Comparison of ENCODE assay signal across 16 cellular contexts in the genomic region with DNA sequence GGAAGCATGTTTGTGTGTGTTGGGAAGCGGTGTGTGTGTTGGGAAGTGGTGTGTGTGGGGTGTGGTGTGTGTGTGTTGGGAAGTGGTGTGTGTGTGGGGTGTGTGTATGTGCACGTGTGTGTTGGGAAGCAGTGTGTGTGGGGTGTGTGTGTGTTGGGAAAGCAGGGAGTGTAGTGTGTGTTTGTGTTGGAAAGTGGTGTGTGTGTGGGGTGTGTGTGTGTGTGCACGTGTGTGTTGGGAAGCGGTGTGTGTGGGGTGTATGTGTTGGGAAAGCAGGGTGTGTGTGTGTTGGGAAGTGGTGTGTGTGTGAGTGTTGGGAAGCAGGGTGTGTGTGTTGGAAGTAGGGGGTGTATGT. TPM values are rescaled to one million over a fixed set of nuclear protein-coding genes. Genes with fewer than 3 reads are reported as not detected.
A peak's percentile ranks its signal among the peaks of the same experiment; 100 is the strongest.
DNase-seq lines count a peak whose midpoint lies in the region; ATAC-seq, FAIRE-seq and TF ChIP-seq lines count a peak whose summit lies in the region.
"Had no signal": no experiment of that assay in that cellular context is flagged by ENCODE, and none has a peak within 500 bp of the region (broad histone marks: within the 10 kb centered on the region; RNA-seq: fewer than 3 reads in every experiment).

No MANE protein-coding gene starts in this region.

- peak overlapping the region; percentile 33 for H3K27ac Mint-ChIP-seq in T-helper 1 cell treated with Interleukin-12 subunit alpha and Interleukin-12 subunit beta and Interleukin-4 antibody, amounts not matched to agents 30 μg/mL and 1 μg/mL, for 36 hours
- H3K27ac Mint-ChIP-seq in H9 (no peak overlapping the region), natural killer cell (peak overlapping the region in 1 of 2 donors; percentile 59)
- H3K27ac Mint-ChIP-seq: type B pancreatic cell had no signal

- no peak overlapping the region for H3K18ac ChIP-seq in H9 (ENCODE audit: insufficient read length, low read depth, low read length)

- no peaks in the 10 kb centered on the region for H3K4me1 ChIP-seq in H9 (ENCODE audit: insufficient read depth, low read length)
- peaks cover 43% of the 10 kb centered on the region for H3K4me1 ChIP-seq in GM12878 (ENCODE audit: control insufficient read depth, insufficient read depth, low read length)
- H3K4me1 ChIP-seq in esophagus squamous epithelium, result peaks cover 25 to 50% (median 33%) of the 10 kb centered on the region in 3 donors

- H3K4me3 ChIP-seq in GM12878, result no peak overlapping the region
- H3K4me3 ChIP-seq in WERI-Rb-1 (ENCODE audit: low read depth, low read length), result no peak overlapping the region
- H3K4me3 ChIP-seq in esophagus squamous epithelium, result no peak overlapping the region

- no peak overlapping the region for H3K27ac ChIP-seq in H9 (ENCODE audit: insufficient read length, low read depth, low read length)
- no peak overlapping the region for H3K27ac ChIP-seq in GM12878 (ENCODE audit: control insufficient read depth, insufficient read depth)
- no peak overlapping the region for H3K27ac ChIP-seq in WERI-Rb-1
- H3K27ac ChIP-seq in esophagus squamous epithelium, result no peak overlapping the region
- H3K27ac ChIP-seq: 22Rv1 had no signal

- peaks cover 6% of the 10 kb centered on the region for H3K23me2 ChIP-seq in H9 (ENCODE audit: insufficient read length, low read depth, low read length, poor library complexity, severe bottlenecking)

- peak overlapping the region; percentile 12 for H4K8ac ChIP-seq in H9 (replicated peaks; ENCODE audit: insufficient read length, low read depth, low read length)

- H3K9ac ChIP-seq in H9 (ENCODE audit: extremely low read depth, insufficient read length, low read length) (no peak overlapping the region), GM12878 (ENCODE audit: control insufficient read depth, insufficient read depth, low read length) (no peak overlapping the region)

- H3K9me3 Mint-ChIP-seq in T-helper 1 cell treated with Interleukin-12 subunit alpha and Interleukin-12 subunit beta and Interleukin-4 antibody, amounts not matched to agents 30 μg/mL and 1 μg/mL, for 36 hours, result no peaks in the 10 kb centered on the region
- no peaks in the 10 kb centered on the region; a peak in 2 of 5 replicates for H3K9me3 Mint-ChIP-seq in H9
- H3K9me3 Mint-ChIP-seq in natural killer cell, result no peaks in the 10 kb centered on the region
- H3K9me3 Mint-ChIP-seq: type B pancreatic cell had no signal

- peaks cover 47% of the 10 kb centered on the region for H3K4me1 Mint-ChIP-seq in T-helper 1 cell treated with Interleukin-12 subunit alpha and Interleukin-12 subunit beta and Interleukin-4 antibody, amounts not matched to agents 30 μg/mL and 1 μg/mL, for 36 hours (ENCODE audit: low read depth)
- peaks cover 9 to 11% of the 10 kb centered on the region in 2 experiments for H3K4me1 Mint-ChIP-seq in H9
- H3K4me1 Mint-ChIP-seq in natural killer cell, result peaks cover 34 to 40% of the 10 kb centered on the region in 2 donors

- RAD21 ChIA-PET in GM12878 (lab: Charles Lee; ENCODE audit: unreplicated experiment), result no interaction called here

- CTCF ChIA-PET in GM12878 (lab: Yijun Ruan, JAX), result interaction anchor here (1.9 kb wide), 1 partner anchor 28 kb away, joined by 5 read pairs; no protein-coding TSS in a partner anchor

- H4K91ac ChIP-seq in H9 (ENCODE audit: insufficient read length, low read depth, low read length), result no peak overlapping the region

- no TSS peak for BruUV-seq in GM12878 (replicated peaks; lab: Mats Ljungman, UMichigan)

- no peak overlapping the region for H3K14ac ChIP-seq in H9 (ENCODE audit: insufficient read depth, low read length)

- no peak overlapping the region for H2AK5ac ChIP-seq in H9 (ENCODE audit: insufficient read length, low read length)

- H3K4me2 ChIP-seq in H9 (ENCODE audit: insufficient read depth, insufficient read length, low read length), result peak overlapping the region; percentile 40
- H3K4me2 ChIP-seq in GM12878 (ENCODE audit: control insufficient read depth, insufficient read depth), result peak overlapping the region; percentile 100; the same call in 1 of the 2 replicates

- no peak overlapping the region for H3K56ac ChIP-seq in H9 (ENCODE audit: insufficient read length, low read depth, low read length)

- TF ChIP-seq POLR2A in GM12878 (IDR thresholded peaks at IDR 0.05; ENCODE audit: low read depth, low read length) (no peak), esophagus squamous epithelium (IDR thresholded peaks at IDR 0.05) (no peak)

- H2BK20ac ChIP-seq in H9 (ENCODE audit: low read depth, low read length, poor library complexity, severe bottlenecking), result no peak overlapping the region

- FAIRE-seq in GM12878 (lab: Jason Lieb, UNC), result peak; percentile 62

- H3T11ph ChIP-seq in H9 (ENCODE audit: low read length), result no peak overlapping the region

- H3K79me2 ChIP-seq in H9 (ENCODE audit: insufficient read depth, low read length) (no peaks in the 10 kb centered on the region), GM12878 (ENCODE audit: control insufficient read depth, insufficient read depth, low read length) (peaks cover 40% of the 10 kb centered on the region)

- no peak for ATAC-seq in GM12878
- ATAC-seq in natural killer cell, result no peak

- H3K27me3 ChIP-seq in H9 (ENCODE audit: insufficient read depth, low read length) (peaks cover 8% of the 10 kb centered on the region; the same call in 1 of the 2 replicates), GM12878 (replicated peaks in 1 of 2; ENCODE audit: control insufficient read depth in 2 of 2, insufficient read depth in 2 of 2, low read length in 1 of 2) (no peaks in the 10 kb centered on the region), WERI-Rb-1 (ENCODE audit: insufficient read depth, low read depth, severe bottlenecking) (no peaks in the 10 kb centered on the region), esophagus squamous epithelium (no peaks in the 10 kb centered on the region)

- in situ Hi-C loops in GM12878 (cut with MboI), result no loop called here

- H3K36me3 Mint-ChIP-seq in T-helper 1 cell treated with Interleukin-12 subunit alpha and Interleukin-12 subunit beta and Interleukin-4 antibody, amounts not matched to agents 30 μg/mL and 1 μg/mL, for 36 hours (ENCODE audit: low read depth), result peaks cover 8% of the 10 kb centered on the region
- H3K36me3 Mint-ChIP-seq in H9 (ENCODE audit: insufficient read depth in 1 of 3, low read depth in 3 of 3), result no peaks in the 10 kb centered on the region
- no peaks in the 10 kb centered on the region for H3K36me3 Mint-ChIP-seq in natural killer cell
- H3K36me3 Mint-ChIP-seq: type B pancreatic cell had no signal

- DNase-seq in T-helper 1 cell (no peak), H9 (no peak), GM12878 (ENCODE audit: low read depth, low spot score) (no peak), natural killer cell (no peak), WERI-Rb-1 (no peak), esophagus squamous epithelium (lab: John Stamatoyannopoulos, UW) (no peak), cerebellar nuclear complex (lab: John Stamatoyannopoulos, UW) (no peak)
- DNase-seq: erythroblast, NCI-H2107 had no signal

- H3K27me3 Mint-ChIP-seq in T-helper 1 cell treated with Interleukin-12 subunit alpha and Interleukin-12 subunit beta and Interleukin-4 antibody, amounts not matched to agents 30 μg/mL and 1 μg/mL, for 36 hours (ENCODE audit: low read depth), result peaks cover 17% of the 10 kb centered on the region
- H3K27me3 Mint-ChIP-seq in H9 (ENCODE audit: low read depth), result peaks cover 50% of the 10 kb centered on the region
- peaks cover 0 to 19% of the 10 kb centered on the region in 2 donors for H3K27me3 Mint-ChIP-seq in natural killer cell (ENCODE audit: low read depth in 2 of 2)

- H3K9me3 ChIP-seq in H9 (ENCODE audit: control insufficient read depth, low read depth, low read length) (no peaks in the 10 kb centered on the region), GM12878 (replicated peaks; ENCODE audit: control insufficient read depth, insufficient read depth, low read length) (no peaks in the 10 kb centered on the region), WERI-Rb-1 (ENCODE audit: severe bottlenecking) (no peaks in the 10 kb centered on the region), esophagus squamous epithelium (no peaks in the 10 kb centered on the region)
- H3K9me3 ChIP-seq: heart left ventricle had no signal

- H2BK5ac ChIP-seq in H9 (ENCODE audit: insufficient read length, low read length), result no peak overlapping the region

- intact Hi-C loops in GM12878 (cut with micrococcal nuclease; ENCODE audit: unreplicated experiment), result no loop called here
- intact Hi-C loops in natural killer cell (cut with micrococcal nuclease), result no loop called here
- intact Hi-C loops in esophagus squamous epithelium (cut with DNase I), result no loop called here

- TF ChIP-seq RAD21 in GM12878 (IDR thresholded peaks at IDR 0.05; ENCODE audit: insufficient read depth, low read depth, low read length), result no peak

- no peak overlapping the region for H2BK15ac ChIP-seq in H9 (ENCODE audit: low read depth, low read length)

- H4K5ac ChIP-seq in H9 (ENCODE audit: insufficient read length, low read depth, low read length), result no peak overlapping the region

- H2BK120ac ChIP-seq in H9 (ENCODE audit: low read depth, low read length, poor library complexity, severe bottlenecking), result no peak overlapping the region

- H3K4ac ChIP-seq in H9 (ENCODE audit: low read depth, low read length), result no peak overlapping the region

- H4K20me1 ChIP-seq in H9 (ENCODE audit: control insufficient read depth, insufficient read depth, insufficient read length) (no peaks in the 10 kb centered on the region), GM12878 (ENCODE audit: control insufficient read depth, insufficient read depth) (no peaks in the 10 kb centered on the region)

- no peak for TF ChIP-seq EP300 in GM12878 (IDR thresholded peaks at IDR 0.05; ENCODE audit: borderline replicate concordance in 1 of 2, control insufficient read depth in 1 of 2, low read depth in 2 of 2, low read length in 2 of 2)

- H3K36me3 ChIP-seq in GM12878 (ENCODE audit: control insufficient read depth in 2 of 2, insufficient read depth in 2 of 2, low read length in 1 of 2) (no peaks in the 10 kb centered on the region), WERI-Rb-1 (no peaks in the 10 kb centered on the region), esophagus squamous epithelium (no peaks in the 10 kb centered on the region)
- H3K36me3 ChIP-seq: heart left ventricle had no signal

- no peaks in the 10 kb centered on the region for H3K79me1 ChIP-seq in H9 (ENCODE audit: insufficient read depth, low read depth, low read length, poor library complexity, severe bottlenecking)

- 100% methylated on average over 4 of the region's 4 CpGs for WGBS in H9 (ENCODE audit: extremely low coverage, insufficient read length, low lambda C conversion rate)
- WGBS in GM12878 (ENCODE audit: insufficient coverage, insufficient replicate concordance, low lambda C conversion rate, missing lambda C conversion rate), result 94% methylated on average over 4 of the region's 4 CpGs
- 80 to 82% methylated on average over 4 of the region's 4 CpGs for WGBS in esophagus squamous epithelium, 2 donors

- H2AFZ ChIP-seq in H9 (ENCODE audit: low read length) (no peak overlapping the region), GM12878 (ENCODE audit: control insufficient read depth, low read depth, low read length) (no peak overlapping the region)

- POLR2A ChIA-PET in GM12878 (lab: Charles Lee), result no interaction called here

- TF ChIP-seq CTCF in H9 (conservative IDR thresholded peaks at IDR 0.05), result no peak
- TF ChIP-seq CTCF in GM12878 (IDR thresholded peaks at IDR 0.05 in 2 of 3, conservative IDR thresholded peaks at IDR 0.05 in 1 of 3; ENCODE audit: control insufficient read depth in 2 of 3, extremely low read depth in 1 of 3, insufficient read depth in 1 of 3, low read depth in 3 of 3, low read length in 3 of 3), result no peak
- no peak for TF ChIP-seq CTCF in natural killer cell (IDR thresholded peaks at IDR 0.05)
- no peak for TF ChIP-seq CTCF in WERI-Rb-1 (IDR thresholded peaks at IDR 0.05; ENCODE audit: low read depth, low read length)
- TF ChIP-seq CTCF in esophagus squamous epithelium (IDR thresholded peaks at IDR 0.05), result no peak

- H3K23ac ChIP-seq in H9 (ENCODE audit: insufficient read length, low read depth, low read length), result no peak overlapping the region

- SMC1A ChIA-PET in GM12878 (lab: Charles Lee; ENCODE audit: uncharacterized antibody, unreplicated experiment), result no interaction called here

- H2BK12ac ChIP-seq in H9 (ENCODE audit: insufficient read length, low read depth, low read length), result no peak overlapping the region

- peak overlapping the region; percentile 73 for H3K4me3 Mint-ChIP-seq in T-helper 1 cell treated with Interleukin-12 subunit alpha and Interleukin-12 subunit beta and Interleukin-4 antibody, amounts not matched to agents 30 μg/mL and 1 μg/mL, for 36 hours
- H3K4me3 Mint-ChIP-seq in H9 (peak overlapping the region; percentile 52 to 81), natural killer cell (peak overlapping the region; percentile 72)

RNA-seq across cellular contexts. Expression of gene NOD2, which starts 0.8 kb away (rescaled TPM):
- total RNA-seq in H9 (2021) (0.17 and 0.26 TPM in 2 replicates), GM12878 (2014; rRNA removed) (9.9 and 13.4 TPM in 2 replicates), GM12878 (2014; rRNA removed; fragmentation: Illumina TruSeq; extraction: Trizol) (5.8 and 6.9 TPM in 2 replicates), GM12878 (2021) (12.8 and 13.3 TPM in 2 replicates), natural killer cell (1 to 10 TPM; 2.8 to 8.6 (median 2.9) TPM), esophagus squamous epithelium (10 to 100 TPM; 10.5 to 28.1 (median 21.6) TPM)
- total RNA-seq in GM12878 (2013; cell fraction: nucleolus; rRNA removed), result 190 and 241 TPM in 2 replicates
- 4.5 TPM for polyA plus RNA-seq in GM12878 (2011; ENCODE audit: low read depth)
- polyA plus RNA-seq in GM12878 (2011; rRNA removed) (10.4 and 18.6 TPM in 2 replicates), GM12878 (2014; fragmentation: Illumina TruSeq; extraction: Trizol) (6.6 and 7.6 TPM in 2 replicates), GM12878 (2014; fragmentation: Nextera tagmentation; extraction: Ambion mirVana) (1 to 10 TPM; 1.0 to 1.6 TPM), GM12878 (2014; rRNA removed) (9.9 and 11.6 TPM in 2 replicates), GM12878 (2016; fragmentation: Nextera tagmentation; extraction: Ambion mirVana) (1 to 10 TPM; 4.3 to 4.5 TPM)
- polyA plus RNA-seq in GM12878 (2011; cell fraction: cytosol; rRNA removed), result 24.3 and 24.8 TPM in 2 replicates
- polyA plus RNA-seq in GM12878 (2011; cell fraction: nucleus; rRNA removed), result 58.1 and 59.5 TPM in 2 replicates
- 8.1 and 9.0 TPM in 2 replicates for polyA plus RNA-seq in GM12878 (2012)
- 39.9 and 63.9 TPM in 2 replicates for polyA minus RNA-seq in GM12878 (2011; rRNA and poly(A)+ RNA removed)
- 13.1 and 17.5 TPM in 2 replicates for polyA minus RNA-seq in GM12878 (2011; cell fraction: cytosol; rRNA and poly(A)+ RNA removed)
- polyA minus RNA-seq in GM12878 (2011; cell fraction: nucleus; rRNA and poly(A)+ RNA removed), result 39.9 and 55.8 TPM in 2 replicates
- total RNA-seq: G401 had no signal

RNA-seq across cellular contexts. Expression of gene SNX20, which starts 11.5 kb away (rescaled TPM):
- not detected in 2 replicates for total RNA-seq in H9 (2021)
- 27.1 and 29.2 TPM in 2 replicates for total RNA-seq in GM12878 (2013; cell fraction: nucleolus; rRNA removed)
- total RNA-seq in GM12878 (2014; rRNA removed), result 21.9 and 22.3 TPM in 2 replicates
- 20.2 and 21.9 TPM in 2 replicates for total RNA-seq in GM12878 (2014; rRNA removed; fragmentation: Illumina TruSeq; extraction: Trizol)
- total RNA-seq in GM12878 (2021), result 21.4 and 24.1 TPM in 2 replicates
- 8.8 TPM for polyA plus RNA-seq in GM12878 (2011; ENCODE audit: low read depth)
- polyA plus RNA-seq in GM12878 (2011; rRNA removed), result 24.3 and 30.8 TPM in 2 replicates
- polyA plus RNA-seq in GM12878 (2011; cell fraction: cytosol; rRNA removed), result 28.4 and 32.0 TPM in 2 replicates
- 25.9 and 28.6 TPM in 2 replicates for polyA plus RNA-seq in GM12878 (2011; cell fraction: nucleus; rRNA removed)
- polyA plus RNA-seq in GM12878 (2012), result 12.8 and 16.6 TPM in 2 replicates
- polyA plus RNA-seq in GM12878 (2014; fragmentation: Illumina TruSeq; extraction: Trizol), result 21.4 and 25.0 TPM in 2 replicates
- polyA plus RNA-seq in GM12878 (2014; fragmentation: Nextera tagmentation; extraction: Ambion mirVana), result 1 to 10 TPM; 4.6 to 6.9 TPM
- polyA plus RNA-seq in GM12878 (2014; rRNA removed), result 23.6 and 26.3 TPM in 2 replicates
- 10 to 100 TPM; 18.1 to 22.2 TPM for polyA plus RNA-seq in GM12878 (2016; fragmentation: Nextera tagmentation; extraction: Ambion mirVana)
- polyA minus RNA-seq in GM12878 (2011; rRNA and poly(A)+ RNA removed), result 17.4 and 23.7 TPM in 2 replicates
- 11.6 and 14.7 TPM in 2 replicates for polyA minus RNA-seq in GM12878 (2011; cell fraction: cytosol; rRNA and poly(A)+ RNA removed)
- polyA minus RNA-seq in GM12878 (2011; cell fraction: nucleus; rRNA and poly(A)+ RNA removed), result 9.4 and 13.3 TPM in 2 replicates
- 10 to 100 TPM; 33.0 to 53.9 (median 51.7) TPM for total RNA-seq in natural killer cell
- total RNA-seq in esophagus squamous epithelium, result 1 to 10 TPM in 2 of 4 donors, under 1 TPM in 2; 0.38 to 2.9 (median 1.7) TPM
- total RNA-seq: G401, kidney epithelial cell, renal cortical epithelial cell had no signal

RNA-seq across cellular contexts. Expression of gene CYLD, which starts 49.3 kb away (rescaled TPM):
- total RNA-seq in H9 (2021) (12.5 and 13.3 TPM in 2 replicates), GM12878 (2014; rRNA removed) (46.6 and 63.5 TPM in 2 replicates), GM12878 (2014; rRNA removed; fragmentation: Illumina TruSeq; extraction: Trizol) (58.5 and 58.7 TPM in 2 replicates), GM12878 (2021) (58.8 and 63.2 TPM in 2 replicates), natural killer cell (100 to 1,000 TPM; 227 to 246 (median 236) TPM), esophagus squamous epithelium (10 to 100 TPM; 22.6 to 45.9 (median 36.0) TPM)
- 411 and 416 TPM in 2 replicates for total RNA-seq in GM12878 (2013; cell fraction: nucleolus; rRNA removed)
- polyA plus RNA-seq in GM12878 (2011; ENCODE audit: low read depth), result 31.6 TPM
- polyA plus RNA-seq in GM12878 (2011; rRNA removed) (106 and 150 TPM in 2 replicates), GM12878 (2014; fragmentation: Illumina TruSeq; extraction: Trizol) (51.6 and 60.5 TPM in 2 replicates), GM12878 (2014; fragmentation: Nextera tagmentation; extraction: Ambion mirVana) (10 to 100 TPM; 19.2 to 27.0 TPM), GM12878 (2014; rRNA removed) (26.5 and 31.5 TPM in 2 replicates), GM12878 (2016; fragmentation: Nextera tagmentation; extraction: Ambion mirVana) (10 to 100 TPM; 44.6 to 45.6 TPM)
- polyA plus RNA-seq in GM12878 (2011; cell fraction: cytosol; rRNA removed), result 44.6 and 53.8 TPM in 2 replicates
- polyA plus RNA-seq in GM12878 (2011; cell fraction: nucleus; rRNA removed), result 92.8 and 95.4 TPM in 2 replicates
- 41.1 and 47.6 TPM in 2 replicates for polyA plus RNA-seq in GM12878 (2012)
- 108 and 113 TPM in 2 replicates for polyA minus RNA-seq in GM12878 (2011; rRNA and poly(A)+ RNA removed)
- 38.9 and 51.6 TPM in 2 replicates for polyA minus RNA-seq in GM12878 (2011; cell fraction: cytosol; rRNA and poly(A)+ RNA removed)
- 121 and 158 TPM in 2 replicates for polyA minus RNA-seq in GM12878 (2011; cell fraction: nucleus; rRNA and poly(A)+ RNA removed)

Comparison
In these comparisons a context has a peak if more than half of its experiments do, and no peak if none do; other contexts are left out.
1. RNA of gene SNX20, which starts 11.5 kb away (total RNA-seq): 33.0 to 53.9 TPM in natural killer cell and 20.2 to 29.2 TPM in GM12878; 0.38 to 2.9 TPM in esophagus squamous epithelium and not detected in H9; every median in the first group is over 4 times any median in the second.
2. Peak in every context shown above with its lines, with median percentiles within 50 percentile points of each other: H3K4me3 Mint-ChIP-seq.